Comparison of ENCODE assay signal across 8 cellular contexts in genomic region chr6:68635706-68636513, GRCh38. TPM values are rescaled to one million over a fixed set of nuclear protein-coding genes. Genes with fewer than 3 reads are reported as not detected.
DNase-seq lines count a peak whose midpoint lies in the region; ATAC-seq and TF ChIP-seq lines count a peak whose summit lies in the region.

No MANE protein-coding gene starts in this region.

- DNase-seq in activated CD4-positive, alpha-beta T cell treated with anti-CD3 and anti-CD28 coated beads for 48 hours: peak; percentile 6
- no peak for DNase-seq in activated CD4-positive, alpha-beta T cell treated with anti-CD3 and anti-CD28 coated beads, Interleukin-2, amount 50 U/mL, for 48 hours
- no peak for DNase-seq in Panc1 (ENCODE audit: low read depth, low spot score)
- no peak for DNase-seq in effector memory CD4-positive, alpha-beta T cell
- no peak for DNase-seq in HUDEP-2 (lab: John Stamatoyannopoulos, UW; ENCODE audit: unreplicated experiment in 76 of 76)

- TF ChIP-seq CTCF in Panc1 (IDR thresholded peaks at IDR 0.05): peak; percentile 31; the same call in 1 of the 2 replicates

- H3K36me3 ChIP-seq in Panc1 (ENCODE audit: control insufficient read depth, insufficient read depth, low read length) (no peaks in the 10 kb centered on the region; the same call in 1 of the 2 replicates), muscle layer of duodenum (ENCODE audit: control insufficient read depth in 1 of 2, insufficient read depth in 2 of 2, low read length in 2 of 2) (no peaks in the 10 kb centered on the region)
- H3K36me3 ChIP-seq in effector memory CD4-positive, alpha-beta T cell (ENCODE audit: control insufficient read depth, insufficient read depth, low read length): no peaks in the 10 kb centered on the region

- no peaks in the 10 kb centered on the region for H3K9me3 ChIP-seq in Panc1 (ENCODE audit: control insufficient read depth, insufficient read depth, low read depth, low read length)
- no peaks in the 10 kb centered on the region for H3K9me3 ChIP-seq in effector memory CD4-positive, alpha-beta T cell (ENCODE audit: control insufficient read depth, low read length)
- no peaks in the 10 kb centered on the region for H3K9me3 ChIP-seq in muscle layer of duodenum (ENCODE audit: control insufficient read depth in 1 of 2, low read length in 2 of 2)

- CTCF ChIA-PET in Panc1 (lab: Charles Lee): no interaction called here

- ATAC-seq in Panc1 (no peak), GM18505 (IDR thresholded peaks at IDR 0.05; ENCODE audit: unreplicated experiment) (no peak), HG03097 (IDR thresholded peaks at IDR 0.05; ENCODE audit: low FRiP score, unreplicated experiment) (no peak)

- POLR2A ChIA-PET in Panc1 (lab: Charles Lee): interaction anchor here (0.6 kb wide), 2 partner anchors 44 to 1461 kb away, joined by 3 to 5 read pairs; no protein-coding TSS in a partner anchor

- TF ChIP-seq POLR2A in GM18505 (IDR thresholded peaks at IDR 0.05; ENCODE audit: borderline replicate concordance, extremely low read depth, insufficient read depth, insufficient read length): no peak

- in situ Hi-C loops in Panc1 (cut with HindIII; ENCODE audit: low pct_unique_long_range_greater_than_20kb, low sequenced_read_pairs): no loop called here

- H3K4me3 ChIP-seq in Panc1 (ENCODE audit: low read depth in 2 of 2, low read length in 2 of 2) (peak overlapping the region; percentile 49 to 52), muscle layer of duodenum (ENCODE audit: low read depth in 1 of 2, low read length in 2 of 2) (peak overlapping the region; percentile 77 to 89)
- H3K4me3 ChIP-seq in effector memory CD4-positive, alpha-beta T cell (ENCODE audit: insufficient read depth, low read depth, low read length, poor library complexity, severe bottlenecking): peak overlapping the region; percentile 44

- H3K27ac ChIP-seq in Panc1 (ENCODE audit: low read length) (no peak overlapping the region), muscle layer of duodenum (ENCODE audit: low read length) (peak overlapping the region; percentile 65)
- no peak overlapping the region for H3K27ac ChIP-seq in effector memory CD4-positive, alpha-beta T cell (ENCODE audit: insufficient read depth, low read length, poor library complexity, severe bottlenecking)

- intact Hi-C loops in Panc1 (cut with micrococcal nuclease; ENCODE audit: unreplicated experiment): loop anchor here (5.0 to 10.0 kb wide), 2 partner anchors 321 to 1711 kb away; no protein-coding TSS in a partner anchor

- peaks cover 42% of the 10 kb centered on the region for H3K27me3 ChIP-seq in Panc1 (ENCODE audit: control insufficient read depth, insufficient read depth, low read length)
- H3K27me3 ChIP-seq in effector memory CD4-positive, alpha-beta T cell (replicated peaks; ENCODE audit: control insufficient read depth, insufficient read depth, low read length, poor library complexity, severe bottlenecking): no peaks in the 10 kb centered on the region
- H3K27me3 ChIP-seq in muscle layer of duodenum (ENCODE audit: low read depth, low read length): no peaks in the 10 kb centered on the region

- H3K4me1 ChIP-seq in Panc1 (ENCODE audit: control insufficient read depth, insufficient read depth, low read length) (peaks cover 22% of the 10 kb centered on the region), muscle layer of duodenum (ENCODE audit: control insufficient read depth in 1 of 2, insufficient read depth in 2 of 2, low read length in 2 of 2) (peaks cover 0 to 5% of the 10 kb centered on the region in 2 donors)
- no peaks in the 10 kb centered on the region for H3K4me1 ChIP-seq in effector memory CD4-positive, alpha-beta T cell (ENCODE audit: control insufficient read depth, insufficient read depth, low read length, poor library complexity, severe bottlenecking)

- no TSS peak for BruUV-seq in Panc1 (replicated peaks; lab: Mats Ljungman, UMichigan)

RNA-seq across cellular contexts. Expression of gene ADGRB3, which starts 0.8 kb away (rescaled TPM):
- total RNA-seq in Panc1 (2021; ENCODE audit: unreplicated experiment): 0.10 TPM
- not detected for polyA plus RNA-seq in Panc1 (2012; ENCODE audit: insufficient read length)
